In the genomic region with DNA sequence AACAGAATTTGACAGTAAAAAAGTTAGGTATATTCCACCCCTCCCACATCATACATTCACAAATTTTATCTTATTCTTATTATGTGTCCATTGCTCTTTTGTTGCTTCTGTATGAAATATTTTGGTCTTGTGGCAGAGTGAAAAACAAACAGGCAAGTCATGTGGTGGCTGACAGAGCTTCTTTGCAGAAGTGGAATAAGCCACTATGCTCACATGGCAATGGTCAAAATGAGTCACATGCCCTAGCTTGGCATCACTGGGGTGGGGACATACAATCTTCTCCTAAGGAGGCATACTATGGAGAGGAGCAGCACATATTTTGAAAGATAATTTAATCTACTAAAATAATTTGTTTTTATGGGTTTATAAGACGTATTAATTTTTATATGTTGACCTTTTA, we compare ENCODE assay signal across 20 cellular contexts. TPM values are rescaled to one million over a fixed set of nuclear protein-coding genes. Genes with fewer than 3 reads are reported as not detected.
DNase-seq lines count a peak whose midpoint lies in the region; ATAC-seq lines count a peak whose summit lies in the region.
"Had no signal": no experiment of that assay in that cellular context is flagged by ENCODE, and none has a peak within 500 bp of the region (broad histone marks: within the 10 kb centered on the region; RNA-seq: fewer than 3 reads in every experiment).

No MANE protein-coding gene starts in this region.

- peaks cover 0 to 19% of the 10 kb centered on the region in 2 donors for H3K9me3 Mint-ChIP-seq in activated naive CD4-positive, alpha-beta T cell treated with anti-CD3 and anti-CD28 coated beads, Interleukin-2, amount 50 U/mL, for 72 hours
- no peaks in the 10 kb centered on the region for H3K9me3 Mint-ChIP-seq in activated naive CD4-positive, alpha-beta T cell treated with anti-CD3 and anti-CD28 coated beads, Interleukin-2, amount 10 ng/mL, durations not matched to agents 7 days and 5 days
- peaks cover 13% of the 10 kb centered on the region for H3K9me3 Mint-ChIP-seq in activated CD8-positive, alpha-beta T cell treated with anti-CD3 and anti-CD28 coated beads, Interleukin-2, amount 10 ng/mL, durations not matched to agents 7 days and 5 days (ENCODE audit: insufficient read depth)
- H3K9me3 Mint-ChIP-seq: T-cell had no signal

- peak; percentile 58 to 82 for ATAC-seq in activated naive CD4-positive, alpha-beta T cell treated with anti-CD3 and anti-CD28 coated beads, Interleukin-2, amount 50 U/mL, for 72 hours
- ATAC-seq in HG03442 (IDR thresholded peaks at IDR 0.05; ENCODE audit: unreplicated experiment) = peak; percentile 61
- no peak for ATAC-seq in activated CD8-positive, alpha-beta T cell treated with anti-CD3 and anti-CD28 coated beads, Interleukin-2, amount 10 ng/mL, durations not matched to agents 7 days and 5 days
- ATAC-seq in stimulated activated naive CD8-positive, alpha-beta T cell treated with anti-CD3 and anti-CD28 coated beads, Interleukin-15, Interleukin-2, amounts not matched to agents 100 U/mL and 50 U/mL, for 24 hours = peak; percentile 85
- no peak for ATAC-seq in GM21381 (IDR thresholded peaks at IDR 0.05; ENCODE audit: unreplicated experiment)
- no peak for ATAC-seq in HG03460 (IDR thresholded peaks at IDR 0.05; ENCODE audit: unreplicated experiment)
- ATAC-seq: right cardiac atrium, T-cell had no signal

- H3K4me3 Mint-ChIP-seq in activated naive CD4-positive, alpha-beta T cell treated with anti-CD3 and anti-CD28 coated beads, Interleukin-2, amount 10 ng/mL, durations not matched to agents 7 days and 5 days = no peak overlapping the region
- H3K4me3 Mint-ChIP-seq in activated CD8-positive, alpha-beta T cell treated with anti-CD3 and anti-CD28 coated beads, Interleukin-2, amount 10 ng/mL, durations not matched to agents 7 days and 5 days = no peak overlapping the region
- H3K4me3 Mint-ChIP-seq: activated naive CD8-positive, alpha-beta T cell; brain; CD4-positive, alpha-beta memory T cell; T-cell had no signal

- H3K4me1 Mint-ChIP-seq in activated naive CD4-positive, alpha-beta T cell treated with anti-CD3 and anti-CD28 coated beads, Interleukin-2, amount 10 ng/mL, durations not matched to agents 7 days and 5 days = no peaks in the 10 kb centered on the region
- peaks cover 14% of the 10 kb centered on the region for H3K4me1 Mint-ChIP-seq in activated CD8-positive, alpha-beta T cell treated with anti-CD3 and anti-CD28 coated beads, Interleukin-2, amount 10 ng/mL, durations not matched to agents 7 days and 5 days (ENCODE audit: low read depth)
- H3K4me1 Mint-ChIP-seq: brain; CD4-positive, alpha-beta memory T cell; T-cell had no signal

- peaks cover 4% of the 10 kb centered on the region for H3K27me3 Mint-ChIP-seq in activated naive CD4-positive, alpha-beta T cell treated with anti-CD3 and anti-CD28 coated beads, Interleukin-2, amount 10 ng/mL, durations not matched to agents 7 days and 5 days
- H3K27me3 Mint-ChIP-seq in activated CD8-positive, alpha-beta T cell treated with anti-CD3 and anti-CD28 coated beads, Interleukin-2, amount 10 ng/mL, durations not matched to agents 7 days and 5 days (ENCODE audit: low read depth) = peaks cover 17% of the 10 kb centered on the region

- CTCF ChIA-PET in activated naive CD4-positive, alpha-beta T cell treated with anti-CD3 and anti-CD28 coated beads, Interleukin-2, amount 10 ng/mL, durations not matched to agents 7 days and 5 days (lab: Charles Lee) = no interaction called here
- CTCF ChIA-PET in activated CD8-positive, alpha-beta T cell treated with anti-CD3 and anti-CD28 coated beads, Interleukin-2, amount 10 ng/mL, durations not matched to agents 7 days and 5 days (lab: Charles Lee) = interaction anchor here (1.2 kb wide), 1 partner anchor 70 kb away, joined by 3 read pairs; no protein-coding TSS in a partner anchor

- POLR2A ChIA-PET in activated CD8-positive, alpha-beta T cell treated with anti-CD3 and anti-CD28 coated beads, Interleukin-2, amount 10 ng/mL, durations not matched to agents 7 days and 5 days (lab: Charles Lee) = no interaction called here

- H3K27ac Mint-ChIP-seq in activated naive CD4-positive, alpha-beta T cell treated with anti-CD3 and anti-CD28 coated beads, Interleukin-2, amount 50 U/mL, for 72 hours = no peak overlapping the region
- H3K27ac Mint-ChIP-seq in activated naive CD4-positive, alpha-beta T cell treated with anti-CD3 and anti-CD28 coated beads, Interleukin-2, amount 10 ng/mL, durations not matched to agents 7 days and 5 days = no peak overlapping the region
- no peak overlapping the region for H3K27ac Mint-ChIP-seq in activated CD8-positive, alpha-beta T cell treated with anti-CD3 and anti-CD28 coated beads, Interleukin-2, amount 10 ng/mL, durations not matched to agents 7 days and 5 days
- H3K27ac Mint-ChIP-seq: activated naive CD8-positive, alpha-beta T cell; brain; CD4-positive, alpha-beta memory T cell; T-cell had no signal

- no peaks in the 10 kb centered on the region for H3K36me3 Mint-ChIP-seq in activated naive CD4-positive, alpha-beta T cell treated with anti-CD3 and anti-CD28 coated beads, Interleukin-2, amount 50 U/mL, for 72 hours
- no peaks in the 10 kb centered on the region for H3K36me3 Mint-ChIP-seq in activated naive CD4-positive, alpha-beta T cell treated with anti-CD3 and anti-CD28 coated beads, Interleukin-2, amount 10 ng/mL, durations not matched to agents 7 days and 5 days
- no peaks in the 10 kb centered on the region for H3K36me3 Mint-ChIP-seq in activated CD8-positive, alpha-beta T cell treated with anti-CD3 and anti-CD28 coated beads, Interleukin-2, amount 10 ng/mL, durations not matched to agents 7 days and 5 days (ENCODE audit: low read depth)
- H3K36me3 Mint-ChIP-seq: activated naive CD8-positive, alpha-beta T cell; brain; CD4-positive, alpha-beta memory T cell; T-cell had no signal

- DNase-seq in activated naive CD4-positive, alpha-beta T cell treated with anti-CD3 and anti-CD28 coated beads, Interleukin-2, amount 50 U/mL, for 72 hours (ENCODE audit: low spot score in 2 of 2) = no peak
- DNase-seq in activated naive CD4-positive, alpha-beta T cell treated with anti-CD3 and anti-CD28 coated beads, Interleukin-2, amount 10 ng/mL, durations not matched to agents 7 days and 5 days = no peak
- peak; percentile 26 for DNase-seq in activated CD8-positive, alpha-beta T cell treated with anti-CD3 and anti-CD28 coated beads, Interleukin-2, amount 10 ng/mL, durations not matched to agents 7 days and 5 days
- peak; percentile 13 for DNase-seq in stimulated activated naive CD8-positive, alpha-beta T cell treated with anti-CD3 and anti-CD28 coated beads, Interleukin-15, Interleukin-2, amounts not matched to agents 100 U/mL and 50 U/mL, for 24 hours
- DNase-seq in COLO829 (ENCODE audit: low spot score) = no peak
- DNase-seq: CD4-positive, alpha-beta memory T cell; dermis blood vessel endothelial cell; DMS79 treated with DMSO at 0.1 percent for 48 hours; erythroblast; left ventricle myocardium inferior; NCI-H1436; right cardiac atrium; substantia nigra; T-cell; WERI-Rb-1 had no signal

RNA-seq across cellular contexts. Expression of a gene that starts 27.7 kb away (rescaled TPM):
- not detected for total RNA-seq in activated naive CD4-positive, alpha-beta T cell treated with anti-CD3 and anti-CD28 coated beads, Interleukin-2, amount 50 U/mL, for 72 hours
- total RNA-seq in activated CD8-positive, alpha-beta T cell treated with anti-CD3 and anti-CD28 coated beads, Interleukin-2, amount 10 ng/mL, durations not matched to agents 7 days and 5 days = under 1 TPM; 0.52 to 0.82 TPM
- total RNA-seq: CD4-positive, alpha-beta memory T cell; dermis blood vessel endothelial cell; T-cell had no signal

RNA-seq across cellular contexts. Expression of a gene that starts 40.3 kb away (rescaled TPM):
- total RNA-seq in activated naive CD4-positive, alpha-beta T cell treated with anti-CD3 and anti-CD28 coated beads, Interleukin-2, amount 50 U/mL, for 72 hours = under 1 TPM in 1 of 2 donors, not detected in 1; 0.27 TPM
- total RNA-seq in activated CD8-positive, alpha-beta T cell treated with anti-CD3 and anti-CD28 coated beads, Interleukin-2, amount 10 ng/mL, durations not matched to agents 7 days and 5 days = under 1 TPM; 0.32 to 0.47 TPM
- total RNA-seq: CD4-positive, alpha-beta memory T cell; dermis blood vessel endothelial cell; T-cell had no signal

Comparison
In these comparisons a context has a peak if more than half of its experiments do, and no peak if none do; other contexts are left out.
1. ATAC-seq: peak in activated naive CD4-positive, alpha-beta T cell treated with anti-CD3 and anti-CD28 coated beads, Interleukin-2, amount 50 U/mL, for 72 hours (2 of 2), HG03442 (single experiment) and stimulated activated naive CD8-positive, alpha-beta T cell treated with anti-CD3 and anti-CD28 coated beads, Interleukin-15, Interleukin-2, amounts not matched to agents 100 U/mL and 50 U/mL, for 24 hours (single experiment); none in activated CD8-positive, alpha-beta T cell treated with anti-CD3 and anti-CD28 coated beads, Interleukin-2, amount 10 ng/mL, durations not matched to agents 7 days and 5 days (single experiment), GM21381 (single experiment) and HG03460 (single experiment).
2. DNase-seq: peak in activated CD8-positive, alpha-beta T cell treated with anti-CD3 and anti-CD28 coated beads, Interleukin-2, amount 10 ng/mL, durations not matched to agents 7 days and 5 days (single experiment) and stimulated activated naive CD8-positive, alpha-beta T cell treated with anti-CD3 and anti-CD28 coated beads, Interleukin-15, Interleukin-2, amounts not matched to agents 100 U/mL and 50 U/mL, for 24 hours (single experiment); none in activated naive CD4-positive, alpha-beta T cell treated with anti-CD3 and anti-CD28 coated beads, Interleukin-2, amount 50 U/mL, for 72 hours (0 of 2), activated naive CD4-positive, alpha-beta T cell treated with anti-CD3 and anti-CD28 coated beads, Interleukin-2, amount 10 ng/mL, durations not matched to agents 7 days and 5 days (single experiment) and COLO829 (single experiment).